11 cellular contexts compared by ENCODE assay signal in genomic region chr6:107083047-107083768, GRCh38. TPM values are rescaled to one million over a fixed set of nuclear protein-coding genes. Genes with fewer than 3 reads are reported as not detected.
A peak's percentile ranks its signal among the peaks of the same experiment; 100 is the strongest.
DNase-seq lines count a peak whose midpoint lies in the region; ATAC-seq and TF ChIP-seq lines count a peak whose summit lies in the region.
"Had no signal": no experiment of that assay in that cellular context is flagged by ENCODE, and none has a peak within 500 bp of the region (broad histone marks: within the 10 kb centered on the region; RNA-seq: fewer than 3 reads in every experiment).

No MANE protein-coding gene starts in this region.

- ATAC-seq in activated CD8-positive, alpha-beta T cell treated with anti-CD3 and anti-CD28 coated beads for 36 hours, result peak; percentile 39
- no peak for ATAC-seq in activated CD8-positive, alpha-beta T cell treated with anti-CD3 and anti-CD28 coated beads, Interleukin-2, amount 10 ng/mL, durations not matched to agents 7 days and 5 days
- ATAC-seq in GM23338 (no peak), HG03354 (IDR thresholded peaks at IDR 0.05; ENCODE audit: poor library complexity, severe bottlenecking, unreplicated experiment) (peak; percentile 90), left lung (no peak)
- ATAC-seq in stimulated activated effector memory CD8-positive, alpha-beta T cell treated with anti-CD3 and anti-CD28 coated beads, Interleukin-12 subunit alpha, Interleukin-12 subunit beta, amount 100 ng/mL, for 72 hours, result peak; percentile 85

- H3K27ac ChIP-seq in GM23338 (ENCODE audit: low read depth) (peak overlapping the region; percentile 5; the same call in 1 of the 2 replicates), SJCRH30 (no peak overlapping the region), left lung (no peak overlapping the region)

- no peak overlapping the region for H3K4me3 Mint-ChIP-seq in activated CD8-positive, alpha-beta T cell treated with anti-CD3 and anti-CD28 coated beads for 36 hours
- H3K4me3 Mint-ChIP-seq in activated CD8-positive, alpha-beta T cell treated with anti-CD3 and anti-CD28 coated beads, Interleukin-2, amount 10 ng/mL, durations not matched to agents 7 days and 5 days, result no peak overlapping the region
- H3K4me3 Mint-ChIP-seq in GM23338, result no peak overlapping the region
- H3K4me3 Mint-ChIP-seq in stimulated activated effector memory CD8-positive, alpha-beta T cell treated with anti-CD3 and anti-CD28 coated beads, Interleukin-12 subunit alpha, Interleukin-12 subunit beta, amount 100 ng/mL, for 72 hours, result no peak overlapping the region
- H3K4me3 Mint-ChIP-seq: activated naive CD4-positive, alpha-beta T cell treated with anti-CD3 and anti-CD28 coated beads, Interleukin-2, amount 10 ng/mL, durations not matched to agents 7 days and 5 days had no signal

- H3K79me2 ChIP-seq in GM23338 (replicated peaks; ENCODE audit: insufficient read depth), result peaks cover 19% of the 10 kb centered on the region

- CTCF ChIA-PET in activated CD8-positive, alpha-beta T cell treated with anti-CD3 and anti-CD28 coated beads for 36 hours (lab: Charles Lee), result no interaction called here
- CTCF ChIA-PET in activated CD8-positive, alpha-beta T cell treated with anti-CD3 and anti-CD28 coated beads, Interleukin-2, amount 10 ng/mL, durations not matched to agents 7 days and 5 days (lab: Charles Lee), result interaction anchor here (1.1 to 1.9 kb wide), 2 partner anchors 31 to 55 kb away, joined by 4 to 6 read pairs; partner anchors contain the start of gene MTRES1

- no peak overlapping the region for H3K27ac Mint-ChIP-seq in activated CD8-positive, alpha-beta T cell treated with anti-CD3 and anti-CD28 coated beads for 36 hours
- no peak overlapping the region for H3K27ac Mint-ChIP-seq in activated CD8-positive, alpha-beta T cell treated with anti-CD3 and anti-CD28 coated beads, Interleukin-2, amount 10 ng/mL, durations not matched to agents 7 days and 5 days
- no peak overlapping the region for H3K27ac Mint-ChIP-seq in GM23338
- no peak overlapping the region for H3K27ac Mint-ChIP-seq in stimulated activated effector memory CD8-positive, alpha-beta T cell treated with anti-CD3 and anti-CD28 coated beads, Interleukin-12 subunit alpha, Interleukin-12 subunit beta, amount 100 ng/mL, for 72 hours
- H3K27ac Mint-ChIP-seq: activated naive CD4-positive, alpha-beta T cell treated with anti-CD3 and anti-CD28 coated beads, Interleukin-2, amount 10 ng/mL, durations not matched to agents 7 days and 5 days had no signal

- H3K9me2 ChIP-seq in GM23338 (ENCODE audit: insufficient read depth), result no peaks in the 10 kb centered on the region

- no peak for TF ChIP-seq CTCF in activated CD8-positive, alpha-beta T cell treated with anti-CD3 and anti-CD28 coated beads for 36 hours (IDR thresholded peaks at IDR 0.05)
- TF ChIP-seq CTCF in GM23338 (conservative IDR thresholded peaks at IDR 0.05; ENCODE audit: low read depth in 2 of 2) (no peak), left lung (IDR thresholded peaks at IDR 0.05) (no peak)

- POLR2A ChIA-PET in activated CD8-positive, alpha-beta T cell treated with anti-CD3 and anti-CD28 coated beads for 36 hours (lab: Charles Lee), result no interaction called here
- POLR2A ChIA-PET in activated CD8-positive, alpha-beta T cell treated with anti-CD3 and anti-CD28 coated beads, Interleukin-2, amount 10 ng/mL, durations not matched to agents 7 days and 5 days (lab: Charles Lee), result no interaction called here

- H3K4me1 Mint-ChIP-seq in activated CD8-positive, alpha-beta T cell treated with anti-CD3 and anti-CD28 coated beads for 36 hours (ENCODE audit: low read depth), result peaks cover 6% of the 10 kb centered on the region
- H3K4me1 Mint-ChIP-seq in activated CD8-positive, alpha-beta T cell treated with anti-CD3 and anti-CD28 coated beads, Interleukin-2, amount 10 ng/mL, durations not matched to agents 7 days and 5 days (ENCODE audit: low read depth), result peaks cover 5% of the 10 kb centered on the region
- H3K4me1 Mint-ChIP-seq in GM23338, result peaks cover 12% of the 10 kb centered on the region
- no peaks in the 10 kb centered on the region for H3K4me1 Mint-ChIP-seq in stimulated activated effector memory CD8-positive, alpha-beta T cell treated with anti-CD3 and anti-CD28 coated beads, Interleukin-12 subunit alpha, Interleukin-12 subunit beta, amount 100 ng/mL, for 72 hours

- H4K20me1 ChIP-seq in GM23338 (replicated peaks; ENCODE audit: insufficient read depth), result no peaks in the 10 kb centered on the region

- peaks cover 3% of the 10 kb centered on the region; the same call in 1 of the 2 replicates for H3F3A ChIP-seq in GM23338 (replicated peaks; ENCODE audit: low read depth)

- intact Hi-C loops in activated CD8-positive, alpha-beta T cell treated with anti-CD3 and anti-CD28 coated beads for 36 hours (cut with micrococcal nuclease), result no loop called here
- intact Hi-C loops in left lung (cut with DNase I), result no loop called here

- H3K36me3 ChIP-seq in GM23338 (ENCODE audit: insufficient read depth) (peaks cover 10% of the 10 kb centered on the region), SJCRH30 (peaks cover 11% of the 10 kb centered on the region), left lung (peaks cover 0 to 21% of the 10 kb centered on the region in 2 donors)

- H3K4me3 ChIP-seq in GM23338 (no peak overlapping the region), SJCRH30 (no peak overlapping the region), left lung (no peak overlapping the region)
- H3K4me3 ChIP-seq: smooth muscle cell had no signal

- no peaks in the 10 kb centered on the region for H3K27me3 Mint-ChIP-seq in activated CD8-positive, alpha-beta T cell treated with anti-CD3 and anti-CD28 coated beads for 36 hours
- no peaks in the 10 kb centered on the region for H3K27me3 Mint-ChIP-seq in activated CD8-positive, alpha-beta T cell treated with anti-CD3 and anti-CD28 coated beads, Interleukin-2, amount 10 ng/mL, durations not matched to agents 7 days and 5 days (ENCODE audit: low read depth)
- H3K27me3 Mint-ChIP-seq in GM23338 (ENCODE audit: insufficient read depth, low read depth, poor library complexity), result peaks cover 7% of the 10 kb centered on the region
- H3K27me3 Mint-ChIP-seq: activated naive CD4-positive, alpha-beta T cell treated with anti-CD3 and anti-CD28 coated beads, Interleukin-2, amount 10 ng/mL, durations not matched to agents 7 days and 5 days had no signal

- H3K4me1 ChIP-seq in GM23338 (ENCODE audit: insufficient read depth) (no peaks in the 10 kb centered on the region), SJCRH30 (no peaks in the 10 kb centered on the region), left lung (no peaks in the 10 kb centered on the region)

- no peak for DNase-seq in activated CD8-positive, alpha-beta T cell treated with anti-CD3 and anti-CD28 coated beads for 36 hours
- DNase-seq in activated CD8-positive, alpha-beta T cell treated with anti-CD3 and anti-CD28 coated beads, Interleukin-2, amount 10 ng/mL, durations not matched to agents 7 days and 5 days, result no peak
- no peak for DNase-seq in GM23338 (ENCODE audit: low spot score)
- DNase-seq in stimulated activated effector memory CD8-positive, alpha-beta T cell treated with anti-CD3 and anti-CD28 coated beads, Interleukin-12 subunit alpha, Interleukin-12 subunit beta, amount 100 ng/mL, for 72 hours (ENCODE audit: low spot score in 2 of 2), result no peak
- DNase-seq in SJCRH30, result no peak
- DNase-seq in left lung, result no peak
- no peak for DNase-seq in NCI-H345 (lab: John Stamatoyannopoulos, UW)
- DNase-seq: activated naive CD4-positive, alpha-beta T cell treated with anti-CD3 and anti-CD28 coated beads, Interleukin-2, amount 10 ng/mL, durations not matched to agents 7 days and 5 days; SHP77 had no signal

- H3K9me3 ChIP-seq in SJCRH30 (replicated peaks) (no peaks in the 10 kb centered on the region), left lung (peaks cover 0 to 3% of the 10 kb centered on the region in 2 donors)

- peaks cover 4% of the 10 kb centered on the region for H3K9me3 Mint-ChIP-seq in activated CD8-positive, alpha-beta T cell treated with anti-CD3 and anti-CD28 coated beads for 36 hours
- H3K9me3 Mint-ChIP-seq in activated CD8-positive, alpha-beta T cell treated with anti-CD3 and anti-CD28 coated beads, Interleukin-2, amount 10 ng/mL, durations not matched to agents 7 days and 5 days (ENCODE audit: insufficient read depth), result no peaks in the 10 kb centered on the region
- peaks cover 18% of the 10 kb centered on the region; the same call in 2 of the 3 replicates for H3K9me3 Mint-ChIP-seq in GM23338
- H3K9me3 Mint-ChIP-seq in stimulated activated effector memory CD8-positive, alpha-beta T cell treated with anti-CD3 and anti-CD28 coated beads, Interleukin-12 subunit alpha, Interleukin-12 subunit beta, amount 100 ng/mL, for 72 hours, result no peaks in the 10 kb centered on the region

- H3K36me3 Mint-ChIP-seq in activated CD8-positive, alpha-beta T cell treated with anti-CD3 and anti-CD28 coated beads for 36 hours (ENCODE audit: low read depth), result peaks cover 25% of the 10 kb centered on the region
- peaks cover 19% of the 10 kb centered on the region for H3K36me3 Mint-ChIP-seq in activated CD8-positive, alpha-beta T cell treated with anti-CD3 and anti-CD28 coated beads, Interleukin-2, amount 10 ng/mL, durations not matched to agents 7 days and 5 days (ENCODE audit: low read depth)
- peaks cover 78% of the 10 kb centered on the region for H3K36me3 Mint-ChIP-seq in GM23338 (ENCODE audit: low read depth)
- H3K36me3 Mint-ChIP-seq in stimulated activated effector memory CD8-positive, alpha-beta T cell treated with anti-CD3 and anti-CD28 coated beads, Interleukin-12 subunit alpha, Interleukin-12 subunit beta, amount 100 ng/mL, for 72 hours, result peaks cover 6% of the 10 kb centered on the region

- H3K4me2 ChIP-seq in GM23338, result no peak overlapping the region
- H3K4me2 ChIP-seq: smooth muscle cell had no signal

- no peaks in the 10 kb centered on the region for H3K27me3 ChIP-seq in GM23338 (ENCODE audit: insufficient read depth)
- H3K27me3 ChIP-seq in SJCRH30, result no peaks in the 10 kb centered on the region
- no peaks in the 10 kb centered on the region for H3K27me3 ChIP-seq in left lung

- no peak overlapping the region for H2AFZ ChIP-seq in GM23338

RNA-seq across cellular contexts. Expression of gene BEND3, which starts 32.1 kb away (rescaled TPM):
- 1 to 10 TPM; 5.8 to 6.3 TPM for total RNA-seq in activated CD8-positive, alpha-beta T cell treated with anti-CD3 and anti-CD28 coated beads for 36 hours
- total RNA-seq in activated CD8-positive, alpha-beta T cell treated with anti-CD3 and anti-CD28 coated beads, Interleukin-2, amount 10 ng/mL, durations not matched to agents 7 days and 5 days, result 1 to 10 TPM; 3.6 to 3.8 TPM
- 30.5 and 33.7 TPM in 2 replicates for total RNA-seq in GM23338 (2014; rRNA removed; shearing (Covaris generic))
- 8.6 and 9.2 TPM in 2 replicates for polyA plus RNA-seq in GM23338 (2016; fragmentation: Nextera tagmentation; extraction: Ambion mirVana)
- 7.1 and 7.3 TPM in 2 replicates for total RNA-seq in SJCRH30 (2014; rRNA removed; shearing (Covaris generic))
- total RNA-seq in left lung, result 1 to 10 TPM; 3.8 to 5.6 TPM

RNA-seq across cellular contexts. Expression of gene MTRES1, which starts 55.2 kb away (rescaled TPM):
- total RNA-seq in activated CD8-positive, alpha-beta T cell treated with anti-CD3 and anti-CD28 coated beads for 36 hours, result 10 to 100 TPM; 17.2 to 18.0 TPM
- 10 to 100 TPM; 14.8 to 18.1 TPM for total RNA-seq in activated CD8-positive, alpha-beta T cell treated with anti-CD3 and anti-CD28 coated beads, Interleukin-2, amount 10 ng/mL, durations not matched to agents 7 days and 5 days
- 11.1 and 19.0 TPM in 2 replicates for total RNA-seq in GM23338 (2014; rRNA removed; shearing (Covaris generic))
- 51.4 and 51.6 TPM in 2 replicates for polyA plus RNA-seq in GM23338 (2016; fragmentation: Nextera tagmentation; extraction: Ambion mirVana)
- total RNA-seq in SJCRH30 (2014; rRNA removed; shearing (Covaris generic)), result 20.5 and 21.0 TPM in 2 replicates
- total RNA-seq in left lung, result 10 to 100 TPM; 14.1 to 15.8 TPM

Comparison
In these comparisons a context has a peak if more than half of its experiments do, and no peak if none do; other contexts are left out.
1. ATAC-seq: peak in activated CD8-positive, alpha-beta T cell treated with anti-CD3 and anti-CD28 coated beads for 36 hours (single experiment), HG03354 (single experiment) and stimulated activated effector memory CD8-positive, alpha-beta T cell treated with anti-CD3 and anti-CD28 coated beads, Interleukin-12 subunit alpha, Interleukin-12 subunit beta, amount 100 ng/mL, for 72 hours (single experiment); none in activated CD8-positive, alpha-beta T cell treated with anti-CD3 and anti-CD28 coated beads, Interleukin-2, amount 10 ng/mL, durations not matched to agents 7 days and 5 days (single experiment), GM23338 (single experiment) and left lung (single experiment).